10 cellular contexts compared by ENCODE assay signal in genomic region chr17:72715906-72716572, GRCh38.
DNase-seq lines count a peak whose midpoint lies in the region; ATAC-seq, FAIRE-seq and TF ChIP-seq lines count a peak whose summit lies in the region.
"Had no signal": no experiment of that assay in that cellular context is flagged by ENCODE, and none has a peak within 500 bp of the region (broad histone marks: within the 10 kb centered on the region; RNA-seq: fewer than 3 reads in every experiment).

No MANE protein-coding gene starts in this region.

- no peak for ATAC-seq in HG03175 (IDR thresholded peaks at IDR 0.05; ENCODE audit: unreplicated experiment)
- no peak for ATAC-seq in naive thymus-derived CD8-positive, alpha-beta T cell

- no peaks in the 10 kb centered on the region for H4K20me1 ChIP-seq in astrocyte (ENCODE audit: insufficient read depth, low read length)

- peaks cover 3% of the 10 kb centered on the region for H3K9me3 Mint-ChIP-seq in astrocyte (ENCODE audit: unreplicated experiment)
- H3K9me3 Mint-ChIP-seq in naive thymus-derived CD8-positive, alpha-beta T cell: peaks cover 3 to 9% (median 5%) of the 10 kb centered on the region in 9 donors
- H3K9me3 Mint-ChIP-seq: immature natural killer cell had no signal

- H3K36me3 ChIP-seq in astrocyte (ENCODE audit: insufficient read depth, low read length) (no peaks in the 10 kb centered on the region), tibial nerve (no peaks in the 10 kb centered on the region)

- H2AFZ ChIP-seq in astrocyte (ENCODE audit: low read depth, low read length): no peak overlapping the region

- H3K36me3 Mint-ChIP-seq in astrocyte (ENCODE audit: low read depth, unreplicated experiment): peaks cover 1% of the 10 kb centered on the region
- peaks cover 3 to 36% (median 9%) of the 10 kb centered on the region in 3 donors for H3K36me3 Mint-ChIP-seq in naive thymus-derived CD8-positive, alpha-beta T cell

- FAIRE-seq in astrocyte (lab: Jason Lieb, UNC): peak; percentile 68

- H3K27ac ChIP-seq in astrocyte (ENCODE audit: low read depth, low read length): peak overlapping the region; percentile 97
- H3K27ac ChIP-seq in tibial nerve: peak overlapping the region; percentile 61 to 95 (median 82)

- WGBS in tibial nerve, 2 donors: 53 to 55% methylated on average over 23 of the region's 23 CpGs

- H3K9ac ChIP-seq in astrocyte (ENCODE audit: low read length): peak overlapping the region; percentile 82

- no peaks in the 10 kb centered on the region for H3K79me2 ChIP-seq in astrocyte (ENCODE audit: insufficient read depth, low read length)

- H3K9me3 ChIP-seq in astrocyte (ENCODE audit: insufficient read depth, low read depth, low read length) (peaks cover 1% of the 10 kb centered on the region), tibial nerve (peaks cover 0 to 10% (median 3%) of the 10 kb centered on the region in 4 donors)

- TF ChIP-seq CTCF in astrocyte (IDR thresholded peaks at IDR 0.05; ENCODE audit: insufficient read depth, low read depth, low read length): no peak
- TF ChIP-seq CTCF in tibial nerve (IDR thresholded peaks at IDR 0.05): no peak

- H3K27me3 Mint-ChIP-seq in astrocyte (ENCODE audit: low read depth, unreplicated experiment): peaks cover 2% of the 10 kb centered on the region
- no peaks in the 10 kb centered on the region for H3K27me3 Mint-ChIP-seq in naive thymus-derived CD8-positive, alpha-beta T cell

- peak; percentile 72 to 94 for TF ChIP-seq EP300 in tibial nerve (IDR thresholded peaks at IDR 0.05)

- POLR2A ChIA-PET in naive thymus-derived CD8-positive, alpha-beta T cell (lab: Charles Lee): no interaction called here

- TF ChIP-seq POLR2A in tibial nerve (IDR thresholded peaks at IDR 0.05): peak; percentile 20 to 60

- H3K4me2 ChIP-seq in astrocyte (ENCODE audit: low read length): peak overlapping the region; percentile 75

- peaks cover 40% of the 10 kb centered on the region for H3K4me1 ChIP-seq in astrocyte (ENCODE audit: insufficient read depth, low read length)
- peaks cover 0 to 32% (median 14%) of the 10 kb centered on the region in 4 donors for H3K4me1 ChIP-seq in tibial nerve

- peaks cover 34% of the 10 kb centered on the region for H3K4me1 Mint-ChIP-seq in astrocyte (ENCODE audit: low read depth, unreplicated experiment)
- peaks cover 18 to 21% (median 19%) of the 10 kb centered on the region in 4 donors for H3K4me1 Mint-ChIP-seq in naive thymus-derived CD8-positive, alpha-beta T cell

- peak; percentile 69 for DNase-seq in HK-2 (ENCODE audit: unreplicated experiment)
- DNase-seq in astrocyte (ENCODE audit: low read depth): peak; percentile 97
- peak; percentile 83 for DNase-seq in hepatic stellate cell (ENCODE audit: low spot score)
- peak; percentile 30 to 52 for DNase-seq in tibial nerve (ENCODE audit: low spot score in 2 of 2)
- no peak for DNase-seq in NCI-H446 (lab: John Stamatoyannopoulos, UW)
- no peak for DNase-seq in naive thymus-derived CD8-positive, alpha-beta T cell
- DNase-seq: immature natural killer cell; stimulated activated CD4-positive, alpha-beta T cell treated with anti-CD3 and anti-CD28 coated beads, Interleukin-4, amount 100 ng/mL, for 1 hour had no signal

- H3K27me3 ChIP-seq in astrocyte (ENCODE audit: insufficient read depth, low read length) (no peaks in the 10 kb centered on the region), tibial nerve (no peaks in the 10 kb centered on the region)

- H3K4me3 ChIP-seq in astrocyte (ENCODE audit: insufficient read depth, low read depth, low read length) (no peak overlapping the region), tibial nerve (no peak overlapping the region)

- H3K27ac Mint-ChIP-seq in astrocyte (ENCODE audit: unreplicated experiment): peak overlapping the region; percentile 99
- no peak overlapping the region for H3K27ac Mint-ChIP-seq in naive thymus-derived CD8-positive, alpha-beta T cell
- H3K27ac Mint-ChIP-seq: T-helper 2 cell treated with Interferon-gamma antibody and Interleukin-4, amounts not matched to agents 5 μg/mL and 100 μg/mL, for 36 hours had no signal

- peak overlapping the region; percentile 31 for H3K4me3 Mint-ChIP-seq in astrocyte (ENCODE audit: unreplicated experiment)
- H3K4me3 Mint-ChIP-seq in naive thymus-derived CD8-positive, alpha-beta T cell: no peak overlapping the region
- H3K4me3 Mint-ChIP-seq: immature natural killer cell; T-helper 2 cell treated with Interferon-gamma antibody and Interleukin-4, amounts not matched to agents 5 μg/mL and 100 μg/mL, for 36 hours had no signal

Comparison
In these comparisons a context has a peak if more than half of its experiments do, and no peak if none do; other contexts are left out.
1. DNase-seq: peak in HK-2 (single experiment), astrocyte (single experiment), hepatic stellate cell (single experiment) and tibial nerve (2 of 2); none in NCI-H446 (0 of 2) and naive thymus-derived CD8-positive, alpha-beta T cell (0 of 10).